35 cellular contexts compared by ENCODE assay signal in the genomic region with DNA sequence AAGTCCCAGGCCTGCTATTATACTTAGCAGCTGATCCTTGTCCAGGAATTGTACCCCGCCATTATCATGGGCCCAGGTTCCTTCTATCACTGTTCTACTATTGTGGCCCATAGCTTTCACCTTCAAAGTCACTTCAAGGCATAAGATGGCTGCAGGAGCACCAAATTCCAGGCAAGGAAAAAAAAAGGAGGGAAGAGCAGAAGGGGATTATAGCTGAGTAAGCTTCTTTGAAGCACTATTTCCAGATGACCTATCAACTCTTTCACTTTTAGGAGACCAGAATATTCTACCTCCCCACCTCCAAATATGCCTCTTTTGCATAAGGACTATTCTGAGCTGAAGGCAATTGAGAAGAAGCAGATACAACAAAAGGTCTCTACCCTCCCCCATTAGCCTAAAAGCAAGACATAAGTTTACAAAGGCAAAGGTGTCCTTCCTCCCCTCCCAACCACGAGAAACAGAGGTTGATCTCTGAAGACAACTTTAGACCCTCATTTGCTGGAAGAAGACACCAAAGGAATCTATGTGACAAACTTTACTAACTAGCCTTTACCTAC. TPM values are rescaled to one million over a fixed set of nuclear protein-coding genes. Genes with fewer than 3 reads are reported as not detected.
DNase-seq lines count a peak whose midpoint lies in the region; ATAC-seq, FAIRE-seq and TF ChIP-seq lines count a peak whose summit lies in the region.
"Had no signal": no experiment of that assay in that cellular context is flagged by ENCODE, and none has a peak within 500 bp of the region (broad histone marks: within the 10 kb centered on the region; RNA-seq: fewer than 3 reads in every experiment).

No MANE protein-coding gene starts in this region.

- H3F3A ChIP-seq in PC-3 (ENCODE audit: low read length, unreplicated experiment): no peaks in the 10 kb centered on the region

- TF ChIP-seq POLR2A in GM12892 (IDR thresholded peaks at IDR 0.05; ENCODE audit: low read depth, low read length) (no peak), esophagus squamous epithelium (IDR thresholded peaks at IDR 0.05) (no peak), upper lobe of left lung (IDR thresholded peaks at IDR 0.05) (no peak)

- H3K9ac ChIP-seq in PC-3 (ENCODE audit: low read length): 0 out of 2 replicates have a peak overlapping the region, but pooled peaks have one; percentile 17

- no peaks in the 10 kb centered on the region for H4K20me1 ChIP-seq in PC-3 (ENCODE audit: low read length)

- H3K9me3 Mint-ChIP-seq in mesothelial cell of epicardium: no peaks in the 10 kb centered on the region
- H3K9me3 Mint-ChIP-seq: GM23338; HFFc6; T-helper 2 cell treated with Interferon-gamma antibody and Interleukin-4, amounts not matched to agents 5 μg/mL and 100 μg/mL, for 36 hours had no signal

- H3K9me3 ChIP-seq in PC-3 (ENCODE audit: low read length) (no peaks in the 10 kb centered on the region), esophagus squamous epithelium (no peaks in the 10 kb centered on the region), upper lobe of left lung (no peaks in the 10 kb centered on the region)
- H3K9me3 ChIP-seq: ascending aorta, Caco-2, left ventricle myocardium inferior, MG63, prostate gland, sigmoid colon, tibial nerve had no signal

- no peak for TF ChIP-seq EP300 in upper lobe of left lung (IDR thresholded peaks at IDR 0.05)

- DNase-seq in GM12892 (ENCODE audit: insufficient read length) (no peak), PC-3 (no peak), esophagus squamous epithelium (lab: John Stamatoyannopoulos, UW) (no peak), upper lobe of left lung (no peak), NCI-H187 (lab: John Stamatoyannopoulos, UW) (no peak), posterior vena cava (ENCODE audit: low spot score) (no peak), mesothelial cell of epicardium (ENCODE audit: low spot score in 2 of 2, unreplicated experiment in 2 of 2) (no peak)
- DNase-seq: activated CD4-positive, alpha-beta T cell treated with anti-CD3 and anti-CD28 coated beads, Interleukin-2, amount 50 U/mL, for 48 hours; activated CD4-positive, CD25-positive, alpha-beta regulatory T cell treated with anti-CD3 and anti-CD28 coated beads, Interleukin-2, amount 50 U/mL, for 72 hours; activated T-cell treated with anti-CD3 and anti-CD28 coated beads, Interleukin-2, amount 50 U/mL, for 48 hours; Caco-2; DMS53; effector memory CD4-positive, alpha-beta T cell; erythroblast; glutamatergic neuron; HFFc6; MG63; midbrain; naive thymus-derived CD8-positive, alpha-beta T cell; NCI-H2081; NCI-H2227 treated with DMSO at 0.1 percent for 48 hours; nucleus accumbens; sigmoid colon; stimulated activated CD4-positive, alpha-beta T cell treated with anti-CD3 and anti-CD28 coated beads, Interleukin-4, amount 100 ng/mL, for 24 hours had no signal

- H3K4me1 Mint-ChIP-seq in mesothelial cell of epicardium: no peaks in the 10 kb centered on the region

- intact Hi-C loops in PC-3 (cut with micrococcal nuclease): no loop called here
- intact Hi-C loops in esophagus squamous epithelium (cut with DNase I): no loop called here
- intact Hi-C loops in posterior vena cava (cut with DNase I): no loop called here

- no peak overlapping the region for H3K4me3 Mint-ChIP-seq in mesothelial cell of epicardium
- H3K4me3 Mint-ChIP-seq: GM23338; HFFc6; naive thymus-derived CD8-positive, alpha-beta T cell; T-helper 2 cell treated with Interferon-gamma antibody and Interleukin-4, amounts not matched to agents 5 μg/mL and 100 μg/mL, for 36 hours had no signal

- no TSS peak for BruUV-seq in PC-3 (replicated peaks; lab: Mats Ljungman, UMichigan)

- H3K27me3 ChIP-seq in PC-3 (ENCODE audit: low read length) (no peaks in the 10 kb centered on the region), esophagus squamous epithelium (no peaks in the 10 kb centered on the region), upper lobe of left lung (no peaks in the 10 kb centered on the region)
- H3K27me3 ChIP-seq: ascending aorta, cardiac muscle cell, MG63, sigmoid colon had no signal

- 85 to 93% methylated on average over 2 of the region's 2 CpGs for WGBS in esophagus squamous epithelium, 2 donors
- WGBS in upper lobe of left lung, 2 donors: 89 to 98% methylated on average over 2 of the region's 2 CpGs

- peaks cover 9% of the 10 kb centered on the region for H3K27me3 Mint-ChIP-seq in mesothelial cell of epicardium (ENCODE audit: low read depth)

- no peak for TF ChIP-seq CTCF in PC-3 (conservative IDR thresholded peaks at IDR 0.05; ENCODE audit: low read depth, low read length)
- TF ChIP-seq CTCF in esophagus squamous epithelium (IDR thresholded peaks at IDR 0.05): no peak
- TF ChIP-seq CTCF in upper lobe of left lung (IDR thresholded peaks at IDR 0.05): no peak
- TF ChIP-seq CTCF in mesothelial cell of epicardium (IDR thresholded peaks at IDR 0.05; ENCODE audit: unreplicated experiment): no peak

- H3K4me2 ChIP-seq in PC-3 (ENCODE audit: low read length): peak overlapping the region; percentile 24; the same call in 1 of the 2 replicates
- H3K4me2 ChIP-seq: GM23338 had no signal

- CTCF ChIA-PET in PC-3 (lab: Charles Lee): interaction anchor here (0.6 to 1.2 kb wide), 3 partner anchors 30 to 46 kb away, joined by 3 to 6 read pairs (median 3); a partner anchor contains a TSS

- H3K79me2 ChIP-seq in PC-3 (ENCODE audit: low read length): no peaks in the 10 kb centered on the region

- peak overlapping the region; percentile 60 for H3K27ac ChIP-seq in PC-3 (ENCODE audit: low read length)
- H3K27ac ChIP-seq in esophagus squamous epithelium: peak overlapping the region; percentile 69 to 76 (median 72)
- peak overlapping the region; percentile 73 to 83 (median 76) for H3K27ac ChIP-seq in upper lobe of left lung
- H3K27ac ChIP-seq: ascending aorta, C4-2B, cardiac muscle cell, left ventricle myocardium inferior, prostate gland, tibial nerve had no signal

- no peaks in the 10 kb centered on the region for H3K36me3 Mint-ChIP-seq in mesothelial cell of epicardium

- H3K4me3 ChIP-seq in PC-3 (ENCODE audit: low read length): no peak overlapping the region
- H3K4me3 ChIP-seq in esophagus squamous epithelium: no peak overlapping the region
- H3K4me3 ChIP-seq in upper lobe of left lung: no peak overlapping the region
- H3K4me3 ChIP-seq: ascending aorta, cardiac muscle cell, coronary artery, GM23338, left ventricle myocardium inferior, MG63, prostate gland, sigmoid colon, tibial nerve had no signal

- no peak overlapping the region for H2AFZ ChIP-seq in PC-3 (ENCODE audit: low read length)
- H2AFZ ChIP-seq: GM23338 had no signal

- H3K36me3 ChIP-seq in PC-3 (ENCODE audit: low read depth, low read length): no peaks in the 10 kb centered on the region
- no peaks in the 10 kb centered on the region for H3K36me3 ChIP-seq in esophagus squamous epithelium
- H3K36me3 ChIP-seq in upper lobe of left lung: no peaks in the 10 kb centered on the region
- H3K36me3 ChIP-seq: ascending aorta, cardiac muscle cell, left ventricle myocardium inferior, MG63, prostate gland, sigmoid colon, tibial nerve had no signal

- H3K4me1 ChIP-seq in PC-3 (ENCODE audit: insufficient read depth, low read length) (peaks cover 42% of the 10 kb centered on the region), esophagus squamous epithelium (peaks cover 0 to 29% (median 0%) of the 10 kb centered on the region in 3 donors), upper lobe of left lung (peaks cover 11 to 24% (median 13%) of the 10 kb centered on the region in 4 donors)
- H3K4me1 ChIP-seq: ascending aorta, Caco-2, left ventricle myocardium inferior, prostate gland, sigmoid colon, tibial nerve had no signal

- FAIRE-seq in GM12892 (lab: Jason Lieb, UNC): peak; percentile 86
- FAIRE-seq: islet of Langerhans had no signal

- ATAC-seq in PC-3: no peak
- no peak for ATAC-seq in upper lobe of left lung (ENCODE audit: low FRiP score in 2 of 2)
- ATAC-seq: GM23338; naive thymus-derived CD8-positive, alpha-beta T cell; Right ventricle myocardium inferior had no signal

- no peaks in the 10 kb centered on the region for H3K9me2 ChIP-seq in PC-3 (replicated peaks; ENCODE audit: low read length)

- POLR2A ChIA-PET in PC-3 (lab: Charles Lee; ENCODE audit: unreplicated experiment): no interaction called here

- no peak overlapping the region for H3K27ac Mint-ChIP-seq in mesothelial cell of epicardium
- H3K27ac Mint-ChIP-seq: GM23338; HFFc6; T-helper 2 cell treated with Interferon-gamma antibody and Interleukin-4, amounts not matched to agents 5 μg/mL and 100 μg/mL, for 36 hours had no signal

RNA-seq across cellular contexts. Expression of a gene that starts 41.8 kb away (rescaled TPM):
- polyA plus RNA-seq in GM12892 (2012; ENCODE audit: missing spikeins): 11.6 TPM
- total RNA-seq in PC-3 (2014; rRNA removed) (3.9 and 4.5 TPM in 2 replicates), esophagus squamous epithelium (10 to 100 TPM in 1 of 4 donors, 1 to 10 TPM in 3; 2.7 to 12.8 (median 8.9) TPM), upper lobe of left lung (10 to 100 TPM; 10.5 to 42.3 (median 22.0) TPM), posterior vena cava (1 to 10 TPM; 5.9 to 9.3 TPM), mesothelial cell of epicardium (0.18 to 0.43 TPM (median 0.18 TPM) in 3 replicates)
- polyA plus RNA-seq: cardiac muscle cell had no signal

RNA-seq across cellular contexts. Expression of a gene that starts 46.3 kb away (rescaled TPM):
- 20.2 TPM for polyA plus RNA-seq in GM12892 (2012; ENCODE audit: missing spikeins)
- total RNA-seq in PC-3 (2014; rRNA removed): 17.1 and 17.3 TPM in 2 replicates
- total RNA-seq in esophagus squamous epithelium: 10 to 100 TPM; 13.8 to 21.9 (median 15.8) TPM
- total RNA-seq in upper lobe of left lung: 10 to 100 TPM; 15.9 to 23.4 (median 22.0) TPM
- 10 to 100 TPM; 12.3 to 15.0 TPM for total RNA-seq in posterior vena cava
- 28.3 to 30.2 TPM (median 29.3 TPM) in 3 replicates for total RNA-seq in mesothelial cell of epicardium
